In the genomic region with DNA sequence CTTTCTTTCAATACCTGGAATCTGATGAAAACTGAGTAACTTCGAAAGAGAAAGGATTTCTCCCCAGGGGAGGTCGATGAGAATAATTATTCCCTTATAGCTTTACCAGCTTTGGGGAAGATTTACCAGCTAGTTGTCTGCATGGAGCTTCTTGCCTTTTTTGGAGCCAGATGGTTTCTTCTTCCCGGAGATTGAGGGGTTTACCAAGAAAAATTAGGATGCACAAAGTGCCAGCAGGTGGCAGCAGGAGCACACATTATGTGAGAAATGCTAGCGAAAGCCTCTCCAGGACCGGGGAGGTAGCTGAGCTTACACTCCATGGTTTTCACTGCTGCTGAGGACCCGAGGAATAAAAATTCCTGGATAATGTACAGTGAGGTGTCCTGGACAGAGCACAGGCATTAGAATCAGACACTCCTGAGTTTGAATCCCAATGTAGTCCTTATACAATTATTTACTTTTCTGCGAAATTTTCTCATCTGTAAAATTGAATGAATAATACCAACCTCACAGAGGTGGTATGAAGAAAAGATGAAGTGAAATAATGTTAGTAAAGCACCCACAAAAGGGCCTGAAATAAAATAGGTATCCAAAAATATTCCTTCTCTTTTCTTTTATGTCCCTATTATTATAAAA, we compare ENCODE assay signal across 8 cellular contexts. TPM values are rescaled to one million over a fixed set of nuclear protein-coding genes. Genes with fewer than 3 reads are reported as not detected.
DNase-seq lines count a peak whose midpoint lies in the region; ATAC-seq and TF ChIP-seq lines count a peak whose summit lies in the region.

No MANE protein-coding gene starts in this region.

- ATAC-seq in HG02870 (IDR thresholded peaks at IDR 0.05; ENCODE audit: unreplicated experiment) = peak; percentile 47
- ATAC-seq in lower lobe of right lung = peak; percentile 88 to 90
- ATAC-seq in HG02938 (IDR thresholded peaks at IDR 0.05; ENCODE audit: unreplicated experiment) = no peak

- H3K4me3 ChIP-seq in lower lobe of right lung = no peak overlapping the region

- intact Hi-C loops in lower lobe of right lung (cut with DNase I) = loop anchor here (5.0 kb wide), 1 partner anchor 561 kb away; no protein-coding TSS in a partner anchor

- H3K9me3 ChIP-seq in lower lobe of right lung = no peaks in the 10 kb centered on the region

- no peaks in the 10 kb centered on the region for H3K27me3 ChIP-seq in lower lobe of right lung (ENCODE audit: low read depth)

- peaks cover 3% of the 10 kb centered on the region for H3K36me3 ChIP-seq in lower lobe of right lung

- H3K4me1 ChIP-seq in lower lobe of right lung = no peaks in the 10 kb centered on the region

- TF ChIP-seq CTCF in lower lobe of right lung (IDR thresholded peaks at IDR 0.05) = peak; percentile 78

- H3K27ac ChIP-seq in lower lobe of right lung = no peak overlapping the region

- DNase-seq in C1 segment of cervical spinal cord (lab: John Stamatoyannopoulos, UW) = peak in 12 of 14 donors; percentile 6 to 76 (median 60)
- peak; percentile 93 to 97 for DNase-seq in NCI-H526 (lab: John Stamatoyannopoulos, UW)
- DNase-seq in activated CD4-positive, alpha-beta T cell treated with anti-CD3 and anti-CD28 coated beads, Interleukin-2, amount 50 U/mL, for 24 hours (ENCODE audit: low read depth in 1 of 2, low spot score in 1 of 2) = peak; percentile 28 to 63
- DNase-seq in ecto neural progenitor cell (ENCODE audit: low spot score) = peak; percentile 82
- DNase-seq in lower lobe of right lung = peak; percentile 76
- peak; percentile 59 for DNase-seq in stimulated activated CD8-positive, alpha-beta memory T cell treated with anti-CD3 and anti-CD28 coated beads, Interleukin-12 subunit alpha, Interleukin-12 subunit beta, amount 100 ng/mL, for 1 hour (ENCODE audit: low read depth)

RNA-seq across cellular contexts. Expression of a gene that starts 46.0 kb away (rescaled TPM):
- 58.3 TPM for total RNA-seq in lower lobe of right lung
